Comparison of ENCODE assay signal across 1 cellular context in genomic region chr7:150569245-150569644, GRCh38.
TF ChIP-seq lines count a peak whose summit lies in the region.

No MANE protein-coding gene starts in this region.

TF ChIP-seq in endothelial cell of umbilical vein, 7 proteins besides CTCF, POLR2A, EP300 and RAD21:
- no peak for TF ChIP-seq FOS (IDR thresholded peaks at IDR 0.05; ENCODE audit: borderline replicate concordance, insufficient read depth, low read length)
- TF ChIP-seq GATA2 (IDR thresholded peaks at IDR 0.05; ENCODE audit: insufficient read depth, insufficient read length, low read depth, low read length), result no peak
- no peak for TF ChIP-seq MYC (IDR thresholded peaks at IDR 0.05; ENCODE audit: low read depth, low read length)
- TF ChIP-seq JUN (IDR thresholded peaks at IDR 0.05; ENCODE audit: borderline replicate concordance, insufficient read depth, insufficient read length, low read depth), result no peak
- TF ChIP-seq POLR2AphosphoS5 (IDR thresholded peaks at IDR 0.05; ENCODE audit: insufficient read depth, low read depth, low read length), result no peak
- no peak for TF ChIP-seq MAX (IDR thresholded peaks at IDR 0.05; ENCODE audit: insufficient read depth, insufficient read length)
- TF ChIP-seq EZH2 (IDR thresholded peaks at IDR 0.05; ENCODE audit: borderline replicate concordance, low read depth, low read length, severe bottlenecking), result no peak
TF ChIP-seq in endothelial cell of umbilical vein: peak in this region for 0.
